1 cellular context compared by ENCODE assay signal in genomic region chr4:70728096-70728495, GRCh38.
TF ChIP-seq lines count a peak whose summit lies in the region.

No MANE protein-coding gene starts in this region.

TF ChIP-seq in WTC11, 78 proteins besides CTCF, POLR2A, EP300 and RAD21 (continued from another document):
- TF ChIP-seq ZNF281 (CRISPR knock-in tag; IDR thresholded peaks at IDR 0.05) (no peak), USF2 (CRISPR knock-in tag; IDR thresholded peaks at IDR 0.05) (no peak), MXD4 (CRISPR knock-in tag; IDR thresholded peaks at IDR 0.05; ENCODE audit: borderline replicate concordance) (no peak), MAX (CRISPR knock-in tag; IDR thresholded peaks at IDR 0.05) (no peak), ESRRA (CRISPR knock-in tag; IDR thresholded peaks at IDR 0.05; ENCODE audit: borderline replicate concordance) (no peak), ZNF425 (CRISPR knock-in tag; conservative IDR thresholded peaks at IDR 0.05) (no peak), E2F5 (CRISPR knock-in tag; IDR thresholded peaks at IDR 0.05) (no peak), MYBL2 (CRISPR knock-in tag; IDR thresholded peaks at IDR 0.05) (no peak), ZNF532 (CRISPR knock-in tag; IDR thresholded peaks at IDR 0.05; ENCODE audit: borderline replicate concordance) (no peak), ATF3 (CRISPR knock-in tag; conservative IDR thresholded peaks at IDR 0.05) (no peak), CDX4 (CRISPR knock-in tag; IDR thresholded peaks at IDR 0.05; ENCODE audit: borderline replicate concordance) (no peak), NR1H2 (CRISPR knock-in tag; IDR thresholded peaks at IDR 0.05) (no peak), ZNF423 (CRISPR knock-in tag; IDR thresholded peaks at IDR 0.05) (no peak), FOXJ3 (CRISPR knock-in tag; IDR thresholded peaks at IDR 0.05; ENCODE audit: borderline replicate concordance) (no peak)
